1 cellular context compared by ENCODE assay signal in genomic region chrX:97200454-97200853, GRCh38.
TF ChIP-seq lines count a peak whose summit lies in the region.

No MANE protein-coding gene starts in this region.

TF ChIP-seq in K562, 482 proteins besides CTCF, POLR2A, EP300 and RAD21 (continued from another document):
- no peak for TF ChIP-seq REST (CRISPR knock-in tag; IDR thresholded peaks at IDR 0.05; ENCODE audit: low read depth)
- 0 out of 2 replicates have a peak, but pooled peaks have one; percentile 12 for TF ChIP-seq STAT5A (IDR thresholded peaks at IDR 0.05; ENCODE audit: borderline replicate concordance, low read length)
- peak; percentile 56 for TF ChIP-seq POLR2AphosphoS5 (IDR thresholded peaks at IDR 0.05; ENCODE audit: control insufficient read depth, insufficient read depth, low read depth, low read length)
- TF ChIP-seq CBFA2T3 (IDR thresholded peaks at IDR 0.05): peak; percentile 84
- TF ChIP-seq TAL1 (IDR thresholded peaks at IDR 0.05): peak; percentile 81
- no peak for TF ChIP-seq ZNF324 (CRISPR knock-in tag; IDR thresholded peaks at IDR 0.05)
- TF ChIP-seq HDAC1 (IDR thresholded peaks at IDR 0.05): no peak
- TF ChIP-seq HDAC3 (IDR thresholded peaks at IDR 0.05; ENCODE audit: borderline replicate concordance, partially characterized antibody): no peak
- TF ChIP-seq TRIM24 (IDR thresholded peaks at IDR 0.05): peak; percentile 43 to 46; a peak in 1 of 4 replicates
- TF ChIP-seq E2F4 (CRISPR knock-in tag; IDR thresholded peaks at IDR 0.05; ENCODE audit: low read depth): no peak
- no peak for TF ChIP-seq TFAP4 (CRISPR knock-in tag; IDR thresholded peaks at IDR 0.05; ENCODE audit: borderline replicate concordance)
- TF ChIP-seq NCOR1 (IDR thresholded peaks at IDR 0.05): peak; percentile 35; the same call in 1 of the 2 replicates
- peak; percentile 78 for TF ChIP-seq TEAD4 (IDR thresholded peaks at IDR 0.05; ENCODE audit: low read length)
- TF ChIP-seq TEAD4 (CRISPR knock-in tag; IDR thresholded peaks at IDR 0.05; ENCODE audit: borderline replicate concordance): no peak
TF ChIP-seq in K562: peak in this region for 12.
